Comparison of ENCODE assay signal across 12 cellular contexts in genomic region chr14:48008646-48009045, GRCh38.
"Had no signal": no experiment of that assay in that cellular context is flagged by ENCODE, and none has a peak within 500 bp of the region (broad histone marks: within the 10 kb centered on the region; RNA-seq: fewer than 3 reads in every experiment).

No MANE protein-coding gene starts in this region.

- ATAC-seq: activated CD4-positive, alpha-beta T cell treated with anti-CD3 and anti-CD28 coated beads for 36 hours; activated CD8-positive, alpha-beta T cell treated with anti-CD3 and anti-CD28 coated beads for 36 hours; activated naive CD4-positive, alpha-beta T cell treated with anti-CD3 and anti-CD28 coated beads, Interleukin-2, amount 50 U/mL, for 72 hours; esophagus mucosa; left ventricle myocardium superior; right lobe of liver had no signal

- H3K36me3 ChIP-seq: prostate gland, right lobe of liver, suprapubic skin had no signal

- H3K27ac ChIP-seq: prostate gland, right lobe of liver, suprapubic skin had no signal

- H3K4me3 ChIP-seq: prostate gland, right lobe of liver, suprapubic skin had no signal

- H3K4me1 ChIP-seq: prostate gland, right lobe of liver, suprapubic skin had no signal

- H3K27me3 ChIP-seq: right lobe of liver, suprapubic skin had no signal

- H3K9me3 ChIP-seq: prostate gland, right lobe of liver, suprapubic skin had no signal

- DNase-seq: activated CD4-positive, alpha-beta T cell treated with anti-CD3 and anti-CD28 coated beads for 36 hours; activated CD8-positive, alpha-beta T cell treated with anti-CD3 and anti-CD28 coated beads for 36 hours; activated gamma-delta T cell; activated T-cell treated with anti-CD3 and anti-CD28 coated beads, Interleukin-2, amount 50 U/mL, for 48 hours; amniotic stem cell; left ventricle myocardium superior; nephron progenitor cell; right lobe of liver had no signal
